In genomic region chr19:19334989-19335344, GRCh38 we compare ENCODE assay signal across 26 cellular contexts. TPM values are rescaled to one million over a fixed set of nuclear protein-coding genes. Genes with fewer than 3 reads are reported as not detected.
A peak's percentile ranks its signal among the peaks of the same experiment; 100 is the strongest.
DNase-seq lines count a peak whose midpoint lies in the region; ATAC-seq, FAIRE-seq and TF ChIP-seq lines count a peak whose summit lies in the region.
"Had no signal": no experiment of that assay in that cellular context is flagged by ENCODE, and none has a peak within 500 bp of the region (broad histone marks: within the 10 kb centered on the region; RNA-seq: fewer than 3 reads in every experiment).

No MANE protein-coding gene starts in this region.

- H3K4me3 ChIP-seq in HUES6 (ENCODE audit: low read depth, low read length), result no peak overlapping the region
- no peak overlapping the region for H3K4me3 ChIP-seq in small intestine (ENCODE audit: low read depth in 1 of 2, low read length in 2 of 2)
- H3K4me3 ChIP-seq in gastrocnemius medialis, result no peak overlapping the region
- H3K4me3 ChIP-seq: stomach, tibial artery had no signal

- POLR2A ChIA-PET in activated naive CD8-positive, alpha-beta T cell treated with anti-CD3 and anti-CD28 coated beads, Interleukin-2, amount 10 ng/mL, durations not matched to agents 7 days and 5 days (lab: Charles Lee), result no interaction called here

- no peak for ATAC-seq in activated naive CD8-positive, alpha-beta T cell treated with anti-CD3 and anti-CD28 coated beads, Interleukin-2, amount 10 ng/mL, durations not matched to agents 7 days and 5 days (ENCODE audit: low read depth)
- ATAC-seq in gastrocnemius medialis (no peak), HG02642 (IDR thresholded peaks at IDR 0.05; ENCODE audit: poor library complexity, unreplicated experiment) (no peak)
- ATAC-seq: natural killer cell, Panc1 had no signal

- H3K27me3 ChIP-seq in HUES6 (ENCODE audit: control insufficient read depth, insufficient read depth, low read length) (no peaks in the 10 kb centered on the region), small intestine (ENCODE audit: control insufficient read depth in 2 of 2, insufficient read depth in 2 of 2, low read length in 2 of 2) (no peaks in the 10 kb centered on the region), gastrocnemius medialis (no peaks in the 10 kb centered on the region)
- H3K27me3 ChIP-seq: stomach, tibial artery had no signal

- H3K4me1 Mint-ChIP-seq in activated naive CD8-positive, alpha-beta T cell treated with anti-CD3 and anti-CD28 coated beads, Interleukin-2, amount 10 ng/mL, durations not matched to agents 7 days and 5 days, result no peaks in the 10 kb centered on the region
- H3K4me1 Mint-ChIP-seq in glutamatergic neuron (ENCODE audit: low read depth, unreplicated experiment), result peaks cover 2% of the 10 kb centered on the region

- H3K9me3 Mint-ChIP-seq in activated naive CD8-positive, alpha-beta T cell treated with anti-CD3 and anti-CD28 coated beads, Interleukin-2, amount 10 ng/mL, durations not matched to agents 7 days and 5 days, result no peaks in the 10 kb centered on the region
- H3K9me3 Mint-ChIP-seq in glutamatergic neuron (ENCODE audit: unreplicated experiment), result peaks cover 7% of the 10 kb centered on the region
- H3K9me3 Mint-ChIP-seq: activated T-helper 2 cell treated with anti-CD3 and anti-CD28 coated beads, Interferon-gamma antibody, Interleukin-2, Interleukin-4, amounts not matched to agents 10 μg/mL and 5 μg/mL and 100 μg/mL, durations not matched to agents 14 hours and 24 hours and 36 hours; natural killer cell; T-helper 2 cell treated with Interferon-gamma antibody and Interleukin-4, amounts not matched to agents 5 μg/mL and 100 μg/mL, for 36 hours had no signal

- no peak for DNase-seq in activated naive CD8-positive, alpha-beta T cell treated with anti-CD3 and anti-CD28 coated beads, Interleukin-2, amount 10 ng/mL, durations not matched to agents 7 days and 5 days
- no peak for DNase-seq in glutamatergic neuron
- no peak for DNase-seq in small intestine
- DNase-seq in NCI-H748 treated with DMSO at 0.1 percent for 48 hours (lab: John Stamatoyannopoulos, UW), result no peak
- DNase-seq in gastrocnemius medialis, result no peak
- DNase-seq: caudate nucleus, DMS 273 treated with DMSO at 0.1 percent for 48 hours, foreskin melanocyte, HCEC 1CT, Kasumi-1, kidney glomerular epithelial cell, midbrain, natural killer cell, NCI-H146, NCI-H2107, SIG-M5, stomach, tibial artery had no signal

- H3K4me3 Mint-ChIP-seq in activated naive CD8-positive, alpha-beta T cell treated with anti-CD3 and anti-CD28 coated beads, Interleukin-2, amount 10 ng/mL, durations not matched to agents 7 days and 5 days, result no peak overlapping the region
- no peak overlapping the region for H3K4me3 Mint-ChIP-seq in glutamatergic neuron (ENCODE audit: unreplicated experiment)
- H3K4me3 Mint-ChIP-seq: activated naive CD8-positive, alpha-beta T cell; natural killer cell; T-helper 2 cell treated with Interferon-gamma antibody and Interleukin-4, amounts not matched to agents 5 μg/mL and 100 μg/mL, for 36 hours had no signal

- in situ Hi-C loops in gastrocnemius medialis (cut with MboI; ENCODE audit: low sequenced_read_pairs in 4 of 4), result no loop called here

- WGBS in small intestine, 3 donors, result 18 to 70% (median 52%) methylated on average over 3 of the region's 3 CpGs

- TF ChIP-seq POLR2A in gastrocnemius medialis (IDR thresholded peaks at IDR 0.05), result no peak

- no peak for TF ChIP-seq CTCF in glutamatergic neuron (IDR thresholded peaks at IDR 0.05; ENCODE audit: partially characterized antibody, unreplicated experiment)
- no peak for TF ChIP-seq CTCF in gastrocnemius medialis (IDR thresholded peaks at IDR 0.05 in 4 of 5, conservative IDR thresholded peaks at IDR 0.05 in 1 of 5)

- no peaks in the 10 kb centered on the region for H3K9me3 ChIP-seq in HUES6 (ENCODE audit: control insufficient read depth, insufficient read depth, low read depth, low read length)
- H3K9me3 ChIP-seq in small intestine (ENCODE audit: control insufficient read depth, low read depth), result no peaks in the 10 kb centered on the region
- no peaks in the 10 kb centered on the region for H3K9me3 ChIP-seq in gastrocnemius medialis
- H3K9me3 ChIP-seq: stomach, tibial artery had no signal

- H3K27ac Mint-ChIP-seq in activated naive CD8-positive, alpha-beta T cell treated with anti-CD3 and anti-CD28 coated beads, Interleukin-2, amount 10 ng/mL, durations not matched to agents 7 days and 5 days, result peak overlapping the region; percentile 56
- H3K27ac Mint-ChIP-seq in glutamatergic neuron (ENCODE audit: unreplicated experiment), result peak overlapping the region; percentile 55
- H3K27ac Mint-ChIP-seq: activated naive CD8-positive, alpha-beta T cell; activated T-helper 2 cell treated with anti-CD3 and anti-CD28 coated beads, Interferon-gamma antibody, Interleukin-2, Interleukin-4, amounts not matched to agents 10 μg/mL and 5 μg/mL and 100 μg/mL, durations not matched to agents 14 hours and 24 hours and 36 hours; T-helper 2 cell treated with Interferon-gamma antibody and Interleukin-4, amounts not matched to agents 5 μg/mL and 100 μg/mL, for 36 hours had no signal

- H3K27ac ChIP-seq in HUES6 (ENCODE audit: low read depth, low read length) (0 out of 2 replicates have a peak overlapping the region, but pooled peaks have one; percentile 14), small intestine (ENCODE audit: low read depth in 1 of 2, low read length in 1 of 2) (peak overlapping the region; percentile 90 to 92), gastrocnemius medialis (peak overlapping the region in 1 of 4 donors; percentile 54)
- H3K27ac ChIP-seq: stomach, tibial artery had no signal

- peak overlapping the region; percentile 15 for H3K9ac ChIP-seq in HUES6 (ENCODE audit: low read length)

- peaks cover 4% of the 10 kb centered on the region for H3K36me3 Mint-ChIP-seq in activated naive CD8-positive, alpha-beta T cell treated with anti-CD3 and anti-CD28 coated beads, Interleukin-2, amount 10 ng/mL, durations not matched to agents 7 days and 5 days
- H3K36me3 Mint-ChIP-seq in glutamatergic neuron (ENCODE audit: unreplicated experiment), result no peaks in the 10 kb centered on the region
- H3K36me3 Mint-ChIP-seq: activated naive CD8-positive, alpha-beta T cell; natural killer cell had no signal

- intact Hi-C loops in gastrocnemius medialis (cut with DNase I; ENCODE audit: low total_unique reads), result no loop called here

- H3K27me3 Mint-ChIP-seq in activated naive CD8-positive, alpha-beta T cell treated with anti-CD3 and anti-CD28 coated beads, Interleukin-2, amount 10 ng/mL, durations not matched to agents 7 days and 5 days, result no peaks in the 10 kb centered on the region
- peaks cover 2% of the 10 kb centered on the region for H3K27me3 Mint-ChIP-seq in glutamatergic neuron (ENCODE audit: unreplicated experiment)
- H3K27me3 Mint-ChIP-seq: activated naive CD8-positive, alpha-beta T cell had no signal

- H3K4me1 ChIP-seq in HUES6 (ENCODE audit: control insufficient read depth, insufficient read depth, low read length) (no peaks in the 10 kb centered on the region), small intestine (ENCODE audit: control insufficient read depth in 2 of 2, insufficient read depth in 1 of 2, low read depth in 1 of 2, low read length in 1 of 2) (no peaks in the 10 kb centered on the region), gastrocnemius medialis (no peaks in the 10 kb centered on the region)
- H3K4me1 ChIP-seq: tibial artery had no signal

- H3K36me3 ChIP-seq in HUES6 (ENCODE audit: control insufficient read depth, insufficient read depth, low read length) (peaks cover 84% of the 10 kb centered on the region), small intestine (ENCODE audit: control insufficient read depth in 2 of 2, insufficient read depth in 2 of 2, low read length in 2 of 2) (peaks cover 7 to 16% of the 10 kb centered on the region in 2 donors), gastrocnemius medialis (peaks cover 0 to 52% of the 10 kb centered on the region in 2 donors)

- no peak for FAIRE-seq in small intestine (lab: Jason Lieb, UNC)
- FAIRE-seq: astrocyte, endometrium had no signal

RNA-seq across cellular contexts. Expression of gene MAU2, which starts 14.3 kb away (rescaled TPM):
- total RNA-seq in activated naive CD8-positive, alpha-beta T cell treated with anti-CD3 and anti-CD28 coated beads, Interleukin-2, amount 10 ng/mL, durations not matched to agents 7 days and 5 days, result 100 to 1,000 TPM; 103 to 105 TPM
- 107 TPM for total RNA-seq in glutamatergic neuron (ENCODE audit: unreplicated experiment)
- polyA plus RNA-seq in small intestine, result 10 to 100 TPM; 11.6 to 22.0 (median 15.2) TPM
- total RNA-seq in gastrocnemius medialis, result 10 to 100 TPM; 31.3 to 48.5 (median 41.7) TPM

RNA-seq across cellular contexts. Expression of gene SUGP1, which starts 14.7 kb away (rescaled TPM):
- 10 to 100 TPM; 66.8 to 70.6 TPM for total RNA-seq in activated naive CD8-positive, alpha-beta T cell treated with anti-CD3 and anti-CD28 coated beads, Interleukin-2, amount 10 ng/mL, durations not matched to agents 7 days and 5 days
- total RNA-seq in glutamatergic neuron (ENCODE audit: unreplicated experiment), result 134 TPM
- polyA plus RNA-seq in small intestine, result 10 to 100 TPM; 32.9 to 66.4 (median 43.0) TPM
- 10 to 100 TPM; 29.7 to 51.0 (median 39.8) TPM for total RNA-seq in gastrocnemius medialis
